18 cellular contexts compared by ENCODE assay signal in genomic region chr14:37555596-37555995, GRCh38. TPM values are rescaled to one million over a fixed set of nuclear protein-coding genes. Genes with fewer than 3 reads are reported as not detected.
"Had no signal": no experiment of that assay in that cellular context is flagged by ENCODE, and none has a peak within 500 bp of the region (broad histone marks: within the 10 kb centered on the region; RNA-seq: fewer than 3 reads in every experiment).

No MANE protein-coding gene starts in this region.

RNA-seq across cellular contexts. Expression of gene FOXA1, which starts 39.5 kb away (rescaled TPM):
- total RNA-seq: activated naive CD4-positive, alpha-beta T cell treated with anti-CD3 and anti-CD28 coated beads for 36 hours; activated naive CD8-positive, alpha-beta T cell treated with anti-CD3 and anti-CD28 coated beads for 36 hours; activated naive CD8-positive, alpha-beta T cell treated with anti-CD3 and anti-CD28 coated beads, Interleukin-2, amount 10 ng/mL, durations not matched to agents 7 days and 5 days; aorta; ascending aorta; cardiac muscle cell; cardiac septum; cerebellum; chondrocyte had no signal

RNA-seq across cellular contexts. Expression of gene TTC6, which starts 39.8 kb away (rescaled TPM):
- total RNA-seq: activated naive CD4-positive, alpha-beta T cell treated with anti-CD3 and anti-CD28 coated beads for 36 hours; activated naive CD4-positive, alpha-beta T cell treated with anti-CD3 and anti-CD28 coated beads, Interleukin-2, amount 50 U/mL, for 72 hours; activated naive CD8-positive, alpha-beta T cell treated with anti-CD3 and anti-CD28 coated beads for 36 hours; activated naive CD8-positive, alpha-beta T cell treated with anti-CD3 and anti-CD28 coated beads, Interleukin-2, amount 10 ng/mL, durations not matched to agents 7 days and 5 days; activated T-cell treated with anti-CD3 and anti-CD28 coated beads, Interleukin-2, amount 50 U/mL, for 4 hours; activated T-cell treated with anti-CD3 and anti-CD28 coated beads, Interleukin-2, amount 50 U/mL, for 72 hours; activated T-helper 1 cell treated with anti-CD3 and anti-CD28 coated beads, Interleukin-12 subunit alpha, Interleukin-12 subunit beta, Interleukin-2, Interleukin-4 antibody, amounts not matched to agents 30 ng/mL and 10 ng/mL and 1 ng/mL, durations not matched to agents 14 hours and 24 hours and 36 hours; activated T-helper 17 cell treated with anti-CD3 and anti-CD28 coated beads, Interleukin-2, amount 50 U/mL, for 72 hours; activated T-helper 2 cell treated with anti-CD3 and anti-CD28 coated beads, Interferon-gamma antibody, Interleukin-2, Interleukin-4, amounts not matched to agents 10 μg/mL and 5 μg/mL and 100 μg/mL, durations not matched to agents 14 hours and 24 hours and 36 hours; adrenal gland; aorta; ascending aorta; astrocyte; body of pancreas; cardiac muscle cell; chondrocyte had no signal
- polyA plus RNA-seq: adrenal gland, aorta, cardiac muscle cell had no signal
